Comparison of ENCODE assay signal across 23 cellular contexts in genomic region chr15:61387675-61388074, GRCh38.
"Had no signal": no experiment of that assay in that cellular context is flagged by ENCODE, and none has a peak within 500 bp of the region (broad histone marks: within the 10 kb centered on the region; RNA-seq: fewer than 3 reads in every experiment).

No MANE protein-coding gene starts in this region.

- ATAC-seq: effector memory CD8-positive, alpha-beta T cell; esophagus mucosa; foreskin keratinocyte; gastroesophageal sphincter; heart left ventricle; heart right ventricle had no signal

- H3K27ac ChIP-seq: colonic mucosa, coronary artery, dorsolateral prefrontal cortex, epithelial cell of prostate, esophagus muscularis mucosa, esophagus squamous epithelium, foreskin keratinocyte, gastroesophageal sphincter, heart left ventricle, heart right ventricle had no signal

- H3K27me3 ChIP-seq: colonic mucosa, esophagus muscularis mucosa, esophagus squamous epithelium, foreskin keratinocyte had no signal

- H3K4me1 ChIP-seq: colonic mucosa, esophagus squamous epithelium, foreskin keratinocyte, heart left ventricle, heart right ventricle had no signal

- H3K4me3 ChIP-seq: colonic mucosa, coronary artery, dorsolateral prefrontal cortex, esophagus muscularis mucosa, esophagus squamous epithelium, gastroesophageal sphincter, heart left ventricle, heart right ventricle had no signal

- H3K36me3 ChIP-seq: colonic mucosa, esophagus muscularis mucosa, esophagus squamous epithelium, gastroesophageal sphincter, heart left ventricle, heart right ventricle had no signal

- H3K9me3 ChIP-seq: colonic mucosa, esophagus muscularis mucosa, esophagus squamous epithelium had no signal

- DNase-seq: colonic mucosa; cortex of kidney; dermis blood vessel endothelial cell; dorsolateral prefrontal cortex; effector CD4-positive, alpha-beta T cell; effector CD8-positive, alpha-beta T cell; effector memory CD4-positive, alpha-beta T cell; effector memory CD8-positive, alpha-beta T cell; endodermal cell; erythroblast; esophagus squamous epithelium; foreskin fibroblast; foreskin keratinocyte; foreskin melanocyte; glutamatergic neuron; head of caudate nucleus; heart left ventricle; heart right ventricle had no signal
